28 cellular contexts compared by ENCODE assay signal in the genomic region with DNA sequence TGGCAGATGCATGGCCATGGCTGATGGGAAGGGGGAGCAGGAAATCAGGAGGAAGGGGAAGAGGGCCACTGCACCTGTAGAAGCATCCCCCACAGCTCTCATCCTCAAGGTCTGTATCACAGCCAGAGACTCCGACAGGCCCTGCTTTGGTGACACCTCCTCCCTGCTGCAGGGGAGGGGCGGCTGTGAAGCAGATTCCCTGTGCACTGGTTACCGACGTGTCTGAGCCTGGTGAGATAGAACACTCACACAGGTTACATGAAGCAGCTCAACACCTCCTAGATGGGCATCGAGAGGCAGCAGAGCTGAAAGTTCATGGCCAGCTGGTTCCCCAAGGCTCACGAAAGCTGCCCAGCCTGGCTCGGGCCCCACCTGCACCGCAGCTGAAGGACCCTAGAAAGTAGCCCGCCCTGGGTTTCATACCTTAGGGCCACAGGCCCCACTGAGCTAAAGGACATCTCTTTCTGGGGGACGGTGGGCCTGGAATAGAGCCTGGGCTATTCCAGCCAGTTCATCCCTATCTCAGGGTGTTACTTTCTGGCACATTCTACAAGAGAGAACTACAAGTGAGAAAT. TPM values are rescaled to one million over a fixed set of nuclear protein-coding genes. Genes with fewer than 3 reads are reported as not detected.
"Had no signal": no experiment of that assay in that cellular context is flagged by ENCODE, and none has a peak within 500 bp of the region (broad histone marks: within the 10 kb centered on the region; RNA-seq: fewer than 3 reads in every experiment).

No MANE protein-coding gene starts in this region.

- H3K4me1 Mint-ChIP-seq: naive B cell; nephron progenitor cell; neural crest cell; stimulated activated effector memory CD8-positive, alpha-beta T cell treated with anti-CD3 and anti-CD28 coated beads, Interleukin-12 subunit alpha, Interleukin-12 subunit beta, amount 100 ng/mL, for 72 hours; stimulated activated naive B cell treated with anti-CD40 and anti-IgM and Interleukin-4, amounts not matched to agents 10 μg/mL and 1 μg/mL and 100 μg/mL, for 72 hours had no signal

- H3K36me3 Mint-ChIP-seq: naive B cell; naive thymus-derived CD8-positive, alpha-beta T cell; natural killer cell treated with Interleukin-12 subunit alpha and Interleukin-12 subunit beta and Interleukin-15 and Interleukin-18, amount 100 ng/mL, for 72 hours; stimulated activated effector memory CD8-positive, alpha-beta T cell treated with anti-CD3 and anti-CD28 coated beads, Interleukin-12 subunit alpha, Interleukin-12 subunit beta, amount 100 ng/mL, for 72 hours; stimulated activated naive B cell treated with anti-CD40 and anti-IgM and Interleukin-4, amounts not matched to agents 10 μg/mL and 1 μg/mL and 100 μg/mL, for 72 hours; type B pancreatic cell had no signal

- DNase-seq: naive B cell; naive thymus-derived CD8-positive, alpha-beta T cell; nephron progenitor cell; occipital lobe; ovary; stimulated activated CD4-positive, alpha-beta T cell treated with anti-CD3 and anti-CD28 coated beads, Interleukin-15, amount 100 ng/mL, for 24 hours; stimulated activated CD4-positive, alpha-beta T cell treated with anti-CD3 and anti-CD28 coated beads, Interleukin-2, amount 100 ng/mL, for 24 hours; stimulated activated CD4-positive, alpha-beta T cell treated with anti-CD3 and anti-CD28 coated beads, Interleukin-2, amount 100 ng/mL, for 48 hours; stimulated activated CD4-positive, alpha-beta T cell treated with anti-CD3 and anti-CD28 coated beads, Interleukin-4, amount 100 ng/mL, for 24 hours; stimulated activated naive B cell treated with anti-CD40 and anti-IgM and Interleukin-4, amounts not matched to agents 10 μg/mL and 1 μg/mL and 100 μg/mL, for 72 hours; stimulated activated naive CD4-positive, alpha-beta T cell treated with Interleukin-2 at 50 U/mL for 16 hours; stomach; thyroid gland had no signal

- H3K27me3 Mint-ChIP-seq: stimulated activated naive CD8-positive, alpha-beta T cell treated with anti-CD3 and anti-CD28 coated beads, Interleukin-15, Interleukin-2, amounts not matched to agents 100 ng/mL and 50 ng/mL, for 24 hours had no signal

- H3K4me2 ChIP-seq: smooth muscle cell had no signal

- H3K9me3 ChIP-seq: psoas muscle, right lobe of liver, stomach, thoracic aorta, thyroid gland, tibial nerve, vagina had no signal

- H3K9me3 Mint-ChIP-seq: naive B cell; naive thymus-derived CD8-positive, alpha-beta T cell; natural killer cell treated with Interleukin-12 subunit alpha and Interleukin-12 subunit beta and Interleukin-15 and Interleukin-18, amount 100 ng/mL, for 72 hours; nephron progenitor cell; neural crest cell; stimulated activated effector memory CD8-positive, alpha-beta T cell treated with anti-CD3 and anti-CD28 coated beads, Interleukin-12 subunit alpha, Interleukin-12 subunit beta, amount 100 ng/mL, for 72 hours; stimulated activated naive B cell treated with anti-CD40 and anti-IgM and Interleukin-4, amounts not matched to agents 10 μg/mL and 1 μg/mL and 100 μg/mL, for 72 hours; stimulated activated naive CD8-positive, alpha-beta T cell treated with anti-CD3 and anti-CD28 coated beads, Interleukin-15, Interleukin-2, amounts not matched to agents 100 ng/mL and 50 ng/mL, for 24 hours; type B pancreatic cell had no signal

- H3K9ac ChIP-seq: parathyroid adenoma had no signal

- H3K27me3 ChIP-seq: ovary, right lobe of liver, thyroid gland, tibial nerve, vagina had no signal

- ATAC-seq: naive thymus-derived CD8-positive, alpha-beta T cell; natural killer cell treated with Interleukin-12 subunit alpha and Interleukin-12 subunit beta and Interleukin-15 and Interleukin-18, amount 100 ng/mL, for 72 hours; psoas muscle; right cardiac atrium; right lobe of liver; stimulated activated effector memory CD8-positive, alpha-beta T cell treated with anti-CD3 and anti-CD28 coated beads, Interleukin-12 subunit alpha, Interleukin-12 subunit beta, amount 100 ng/mL, for 72 hours; stimulated activated naive B cell treated with anti-CD40 and anti-IgM and Interleukin-4, amounts not matched to agents 10 μg/mL and 1 μg/mL and 100 μg/mL, for 72 hours had no signal

- H3K36me3 ChIP-seq: ovary, right lobe of liver, stomach, thoracic aorta, thyroid gland, tibial nerve, vagina had no signal

- H3K79me2 ChIP-seq: parathyroid adenoma had no signal

- H3K4me3 ChIP-seq: ovary, psoas muscle, right lobe of liver, skin epidermis, smooth muscle cell, stomach, thoracic aorta, thyroid gland, tibial nerve, vagina had no signal

- H3K27ac ChIP-seq: ovary, parathyroid adenoma, psoas muscle, right lobe of liver, skin epidermis, stomach, thoracic aorta, thyroid gland, tibial nerve, vagina had no signal

- H3K4me3 Mint-ChIP-seq: naive B cell; naive thymus-derived CD8-positive, alpha-beta T cell; natural killer cell treated with Interleukin-12 subunit alpha and Interleukin-12 subunit beta and Interleukin-15 and Interleukin-18, amount 100 ng/mL, for 72 hours; nephron progenitor cell; neural crest cell; stimulated activated effector memory CD8-positive, alpha-beta T cell treated with anti-CD3 and anti-CD28 coated beads, Interleukin-12 subunit alpha, Interleukin-12 subunit beta, amount 100 ng/mL, for 72 hours; stimulated activated naive B cell treated with anti-CD40 and anti-IgM and Interleukin-4, amounts not matched to agents 10 μg/mL and 1 μg/mL and 100 μg/mL, for 72 hours; stimulated activated naive CD8-positive, alpha-beta T cell treated with anti-CD3 and anti-CD28 coated beads, Interleukin-15, Interleukin-2, amounts not matched to agents 100 ng/mL and 50 ng/mL, for 24 hours; type B pancreatic cell had no signal

- H3K4me1 ChIP-seq: psoas muscle, right lobe of liver, stomach, vagina had no signal

- H2AFZ ChIP-seq: parathyroid adenoma had no signal

- H3K27ac Mint-ChIP-seq: natural killer cell treated with Interleukin-12 subunit alpha and Interleukin-12 subunit beta and Interleukin-15 and Interleukin-18, amount 100 ng/mL, for 72 hours; nephron progenitor cell; progenitor cell of endocrine pancreas; stimulated activated effector memory CD8-positive, alpha-beta T cell treated with anti-CD3 and anti-CD28 coated beads, Interleukin-12 subunit alpha, Interleukin-12 subunit beta, amount 100 ng/mL, for 72 hours; stimulated activated naive B cell treated with anti-CD40 and anti-IgM and Interleukin-4, amounts not matched to agents 10 μg/mL and 1 μg/mL and 100 μg/mL, for 72 hours; stimulated activated naive CD8-positive, alpha-beta T cell treated with anti-CD3 and anti-CD28 coated beads, Interleukin-15, Interleukin-2, amounts not matched to agents 100 ng/mL and 50 ng/mL, for 24 hours; type B pancreatic cell had no signal

RNA-seq across cellular contexts. Expression of a gene that starts 30.2 kb away (rescaled TPM):
- total RNA-seq: natural killer cell treated with Interleukin-12 subunit alpha and Interleukin-12 subunit beta and Interleukin-15 and Interleukin-18, amount 100 ng/mL, for 72 hours had no signal
